10 cellular contexts compared by ENCODE assay signal in the genomic region with DNA sequence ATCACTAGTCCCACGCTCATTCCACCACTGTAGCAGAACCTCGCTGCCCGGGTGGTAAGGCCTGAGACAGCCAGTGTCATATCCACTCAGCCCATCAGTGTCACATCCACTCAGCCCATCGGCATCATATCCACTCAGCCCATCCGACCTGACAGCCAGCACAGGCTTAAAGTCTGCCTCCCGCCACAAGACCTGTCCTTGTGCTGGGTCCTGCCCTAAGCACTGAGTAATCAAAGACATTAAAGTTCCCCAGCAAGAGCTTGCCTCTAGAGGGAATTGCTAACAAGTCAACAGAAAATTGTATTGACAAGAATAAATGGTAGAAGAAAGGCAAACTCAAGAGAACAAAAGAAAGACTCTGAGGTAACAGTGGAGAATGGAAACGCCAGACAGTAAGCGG. TPM values are rescaled to one million over a fixed set of nuclear protein-coding genes. Genes with fewer than 3 reads are reported as not detected.
"Had no signal": no experiment of that assay in that cellular context is flagged by ENCODE, and none has a peak within 500 bp of the region (broad histone marks: within the 10 kb centered on the region; RNA-seq: fewer than 3 reads in every experiment).

No MANE protein-coding gene starts in this region.

- H3K27ac Mint-ChIP-seq: HFFc6 had no signal

- H3K4me3 Mint-ChIP-seq: HFFc6 had no signal

- FAIRE-seq: HTR-8/SVneo, K562 had no signal

- H3K36me3 ChIP-seq: HAP-1 had no signal

- H2AFZ ChIP-seq: GM23248 had no signal

- H3K9me3 Mint-ChIP-seq: HFFc6 had no signal

- H3K9ac ChIP-seq: GM23248 had no signal

- H3K27ac ChIP-seq: GM23248 had no signal

- ATAC-seq: K562 had no signal

- H3K4me1 ChIP-seq: HAP-1 had no signal

- H3K9me3 ChIP-seq: HAP-1 had no signal

- DNase-seq: GM23248, GOT3, H7, HFFc6, IMR-90 had no signal

- H3K4me3 ChIP-seq: GM23248, HAP-1, K562 had no signal

RNA-seq across cellular contexts. Expression of a gene that starts 1.4 kb away (rescaled TPM):
- total RNA-seq: GM23248, H4, H7, HFFc6, HT-29, IMR-90, K562 had no signal
- polyA plus RNA-seq: GM23248, IMR-90, K562 had no signal

RNA-seq across cellular contexts. Expression of a gene that starts 20.9 kb away (rescaled TPM):
- total RNA-seq: GM23248, H4, H7, HFFc6, HT-29, IMR-90, K562 had no signal
- polyA plus RNA-seq: GM23248, IMR-90, K562 had no signal
